ENCODE assay signal across 11 cellular contexts in genomic region chr1:77413541-77414335, GRCh38.
DNase-seq lines count a peak whose midpoint lies in the region; ATAC-seq and TF ChIP-seq lines count a peak whose summit lies in the region.
"Had no signal": no experiment of that assay in that cellular context is flagged by ENCODE, and none has a peak within 500 bp of the region (broad histone marks: within the 10 kb centered on the region; RNA-seq: fewer than 3 reads in every experiment).

No MANE protein-coding gene starts in this region.

- no peak overlapping the region for H2BK12ac ChIP-seq in neuronal stem cell (ENCODE audit: low read length)

- no peak overlapping the region for H3K9ac ChIP-seq in neuronal stem cell (ENCODE audit: low read depth, low read length, poor library complexity)
- no peak overlapping the region for H3K9ac ChIP-seq in smooth muscle cell (ENCODE audit: low read depth)

- H3K27me3 Mint-ChIP-seq in activated T-cell treated with anti-CD3 and anti-CD28 coated beads, Interleukin-2, amount 50 U/mL, for 72 hours (ENCODE audit: low read depth), result no peaks in the 10 kb centered on the region
- no peaks in the 10 kb centered on the region for H3K27me3 Mint-ChIP-seq in activated T-cell treated with anti-CD3 and anti-CD28 coated beads, Interleukin-2, amount 50 U/mL, for 24 hours

- TF ChIP-seq POLR2A in NB4 (IDR thresholded peaks at IDR 0.05; ENCODE audit: extremely low read depth, insufficient read length) (no peak), uterus (IDR thresholded peaks at IDR 0.05) (no peak)

- H3K27me3 ChIP-seq in neuronal stem cell (ENCODE audit: control insufficient read depth in 3 of 3, insufficient read depth in 3 of 3, low read depth in 1 of 3, low read length in 3 of 3) (no peaks in the 10 kb centered on the region), uterus (no peaks in the 10 kb centered on the region), smooth muscle cell (ENCODE audit: low read depth) (no peaks in the 10 kb centered on the region)

- H3K36me3 ChIP-seq in neuronal stem cell (replicated peaks in 1 of 2; ENCODE audit: control insufficient read depth in 2 of 2, insufficient read depth in 2 of 2, low read length in 2 of 2), result no peaks in the 10 kb centered on the region
- no peaks in the 10 kb centered on the region for H3K36me3 ChIP-seq in uterus
- no peaks in the 10 kb centered on the region for H3K36me3 ChIP-seq in smooth muscle cell (ENCODE audit: low read depth)

- H2BK120ac ChIP-seq in neuronal stem cell (ENCODE audit: low read depth, low read length), result no peak overlapping the region

- peak overlapping the region; percentile 39 for H2AFZ ChIP-seq in neuronal stem cell (ENCODE audit: low read length)
- H2AFZ ChIP-seq in smooth muscle cell (ENCODE audit: low read depth), result no peak overlapping the region

- no peak overlapping the region for H3K27ac Mint-ChIP-seq in activated T-cell treated with anti-CD3 and anti-CD28 coated beads, Interleukin-2, amount 50 U/mL, for 72 hours
- H3K27ac Mint-ChIP-seq in activated T-cell treated with anti-CD3 and anti-CD28 coated beads, Interleukin-2, amount 50 U/mL, for 24 hours, result no peak overlapping the region

- H3K79me2 ChIP-seq in smooth muscle cell (ENCODE audit: low read depth), result no peaks in the 10 kb centered on the region

- no peaks in the 10 kb centered on the region for H3K79me1 ChIP-seq in neuronal stem cell (ENCODE audit: low read depth, low read length)

- peaks cover 6 to 7% of the 10 kb centered on the region in 2 donors for H3K9me3 Mint-ChIP-seq in activated T-cell treated with anti-CD3 and anti-CD28 coated beads, Interleukin-2, amount 50 U/mL, for 72 hours
- H3K9me3 Mint-ChIP-seq in activated T-cell treated with anti-CD3 and anti-CD28 coated beads, Interleukin-2, amount 50 U/mL, for 24 hours, result peaks cover 12% of the 10 kb centered on the region

- H3K4me3 Mint-ChIP-seq in activated T-cell treated with anti-CD3 and anti-CD28 coated beads, Interleukin-2, amount 50 U/mL, for 72 hours, result peak overlapping the region; percentile 10 to 35
- no peak overlapping the region for H3K4me3 Mint-ChIP-seq in activated T-cell treated with anti-CD3 and anti-CD28 coated beads, Interleukin-2, amount 50 U/mL, for 24 hours
- H3K4me3 Mint-ChIP-seq: stimulated activated naive CD8-positive, alpha-beta T cell treated with anti-CD3 and anti-CD28 coated beads, Interleukin-15, Interleukin-2, amounts not matched to agents 100 ng/mL and 50 ng/mL, for 24 hours had no signal

- no peak overlapping the region for H3K4ac ChIP-seq in neuronal stem cell (ENCODE audit: low read length)

- H3K18ac ChIP-seq in neuronal stem cell (ENCODE audit: low read length), result no peak overlapping the region

- TF ChIP-seq CTCF in NB4 (IDR thresholded peaks at IDR 0.05; ENCODE audit: low read depth, low read length) (no peak), uterus (IDR thresholded peaks at IDR 0.05) (no peak), smooth muscle cell (IDR thresholded peaks at IDR 0.05; ENCODE audit: borderline replicate concordance, insufficient read depth, poor library complexity, severe bottlenecking) (no peak)

- no peak overlapping the region for H3K23ac ChIP-seq in neuronal stem cell (ENCODE audit: low read depth, low read length, poor library complexity)

- no peak overlapping the region for H3K4me2 ChIP-seq in neuronal stem cell (ENCODE audit: insufficient read depth, low read length, poor library complexity, severe bottlenecking)
- H3K4me2 ChIP-seq in smooth muscle cell, result no peak overlapping the region

- H3K4me3 ChIP-seq in NB4 (ENCODE audit: low read depth, low read length) (peak overlapping the region; percentile 46), neuronal stem cell (ENCODE audit: low read length in 2 of 2) (no peak overlapping the region), uterus (no peak overlapping the region), smooth muscle cell (no peak overlapping the region)

- H3K9me3 ChIP-seq in neuronal stem cell (replicated peaks in 1 of 2; ENCODE audit: control insufficient read depth in 2 of 2, insufficient read depth in 1 of 2, low read depth in 1 of 2, low read length in 2 of 2) (peaks cover 0 to 14% of the 10 kb centered on the region in 2 donors), uterus (no peaks in the 10 kb centered on the region), smooth muscle cell (replicated peaks; ENCODE audit: low read depth) (no peaks in the 10 kb centered on the region)

- peaks cover 29% of the 10 kb centered on the region for H3K4me1 Mint-ChIP-seq in activated T-cell treated with anti-CD3 and anti-CD28 coated beads, Interleukin-2, amount 50 U/mL, for 72 hours (ENCODE audit: low read depth)
- peaks cover 23% of the 10 kb centered on the region for H3K4me1 Mint-ChIP-seq in activated T-cell treated with anti-CD3 and anti-CD28 coated beads, Interleukin-2, amount 50 U/mL, for 24 hours (ENCODE audit: low read depth)

- H4K20me1 ChIP-seq in smooth muscle cell (ENCODE audit: low read depth), result no peaks in the 10 kb centered on the region

- H3K14ac ChIP-seq in neuronal stem cell (ENCODE audit: low read length), result no peak overlapping the region

- DNase-seq in activated T-cell treated with anti-CD3 and anti-CD28 coated beads, Interleukin-2, amount 50 U/mL, for 72 hours, result no peak
- no peak for DNase-seq in activated T-cell treated with anti-CD3 and anti-CD28 coated beads, Interleukin-2, amount 50 U/mL, for 24 hours
- peak; percentile 95 for DNase-seq in NB4 (ENCODE audit: low read depth)
- no peak for DNase-seq in neuronal stem cell (ENCODE audit: low spot score)
- DNase-seq in uterus, result no peak
- no peak for DNase-seq in NCI-H2029 treated with DMSO at 0.1 percent for 48 hours (lab: John Stamatoyannopoulos, UW)
- DNase-seq in smooth muscle cell (lab: John Stamatoyannopoulos, UW; ENCODE audit: unreplicated experiment), result no peak

- H3F3A ChIP-seq in smooth muscle cell (ENCODE audit: low read depth), result no peaks in the 10 kb centered on the region

- peaks cover 2 to 14% of the 10 kb centered on the region in 2 donors for H3K36me3 Mint-ChIP-seq in activated T-cell treated with anti-CD3 and anti-CD28 coated beads, Interleukin-2, amount 50 U/mL, for 72 hours (ENCODE audit: insufficient read depth in 2 of 2)
- peaks cover 37% of the 10 kb centered on the region for H3K36me3 Mint-ChIP-seq in activated T-cell treated with anti-CD3 and anti-CD28 coated beads, Interleukin-2, amount 50 U/mL, for 24 hours (ENCODE audit: low read depth)

- H4K91ac ChIP-seq in neuronal stem cell (ENCODE audit: low read depth, low read length, poor library complexity), result no peak overlapping the region

- H3K4me1 ChIP-seq in neuronal stem cell (ENCODE audit: control insufficient read depth in 2 of 2, insufficient read depth in 1 of 2, low read depth in 1 of 2, low read length in 2 of 2) (peaks cover 13 to 26% of the 10 kb centered on the region in 2 donors), uterus (no peaks in the 10 kb centered on the region), smooth muscle cell (ENCODE audit: low read depth) (peaks cover 4% of the 10 kb centered on the region)

- no peak for ATAC-seq in activated T-cell treated with anti-CD3 and anti-CD28 coated beads, Interleukin-2, amount 50 U/mL, for 72 hours (replicated peaks in 1 of 2)
- ATAC-seq in HG02763 (IDR thresholded peaks at IDR 0.05; ENCODE audit: unreplicated experiment), result peak; percentile 79
- ATAC-seq: HepG2 had no signal

- H2AK5ac ChIP-seq in neuronal stem cell (ENCODE audit: low read depth, low read length), result no peak overlapping the region

- no peak overlapping the region for H4K8ac ChIP-seq in neuronal stem cell (ENCODE audit: low read depth, low read length)

- intact Hi-C loops in uterus (cut with DNase I; ENCODE audit: low total_unique reads), result no loop called here

- no peak overlapping the region for H2BK15ac ChIP-seq in neuronal stem cell (ENCODE audit: low read length)

- no CpG with 5 or more reads among the region's 7 CpGs for WGBS in neuronal stem cell (ENCODE audit: extremely low coverage in 2 of 2, insufficient read length in 2 of 2, insufficient replicate concordance in 1 of 2), 2 donors
- 83% methylated on average over 7 of the region's 7 CpGs for WGBS in smooth muscle cell (ENCODE audit: low lambda C conversion rate)

- no peak overlapping the region for H2BK5ac ChIP-seq in neuronal stem cell (ENCODE audit: low read length)

- H3K27ac ChIP-seq in neuronal stem cell (replicated peaks; ENCODE audit: low read length) (no peak overlapping the region), uterus (no peak overlapping the region), smooth muscle cell (ENCODE audit: low read depth) (no peak overlapping the region)
- H3K27ac ChIP-seq: VCaP had no signal
